In the genomic region with DNA sequence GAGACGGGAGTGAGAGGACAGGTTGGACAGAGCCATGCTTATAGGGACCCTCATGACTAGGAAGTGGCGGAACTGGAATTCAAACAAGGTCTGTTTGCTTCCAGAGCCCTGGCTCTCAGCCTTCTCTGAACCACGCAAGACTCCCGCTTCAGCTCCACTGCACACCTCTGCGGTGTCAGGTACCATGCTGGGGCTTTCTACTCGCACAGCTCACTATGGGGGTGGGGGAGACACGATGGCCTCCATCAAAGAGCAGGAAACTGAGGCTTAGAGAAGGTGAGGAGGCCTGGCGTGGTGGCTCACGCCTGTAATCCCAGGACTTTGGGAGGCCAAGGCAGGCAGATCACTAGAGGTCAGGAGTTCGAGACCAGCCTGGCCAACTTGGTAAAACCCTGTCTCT, we compare ENCODE assay signal across 24 cellular contexts. TPM values are rescaled to one million over a fixed set of nuclear protein-coding genes. Genes with fewer than 3 reads are reported as not detected.
DNase-seq lines count a peak whose midpoint lies in the region; ATAC-seq and TF ChIP-seq lines count a peak whose summit lies in the region.
"Had no signal": no experiment of that assay in that cellular context is flagged by ENCODE, and none has a peak within 500 bp of the region (broad histone marks: within the 10 kb centered on the region; RNA-seq: fewer than 3 reads in every experiment).

No MANE protein-coding gene starts in this region.

- H3K36me3 ChIP-seq in left ventricle myocardium inferior, result peaks cover 100% of the 10 kb centered on the region
- peaks cover 39 to 100% (median 86%) of the 10 kb centered on the region in 3 donors for H3K36me3 ChIP-seq in tibial nerve

- intact Hi-C loops in right cardiac atrium (cut with DNase I), result no loop called here
- intact Hi-C loops in left ventricle myocardium inferior (cut with micrococcal nuclease), result no loop called here

- H3K27ac Mint-ChIP-seq in WTC11, result peak overlapping the region; percentile 41; the same call in 1 of the 2 replicates

- DNase-seq in right cardiac atrium, result peak in 2 of 3 donors; percentile 6 to 22
- no peak for DNase-seq in left ventricle myocardium inferior
- no peak for DNase-seq in WTC11 (ENCODE audit: low spot score)
- DNase-seq in tibial nerve (ENCODE audit: low spot score in 2 of 2), result no peak
- DNase-seq: activated CD4-positive, alpha-beta T cell treated with anti-CD3 and anti-CD28 coated beads, Interleukin-2, amount 50 U/mL, for 1 hour; amniotic stem cell; COR-L47; DND-41; GOT3; islet precursor cell; KG1; mesenchymal stem cell; NCI-H1694 treated with DMSO at 0.1 percent for 48 hours; NCI-H69; stimulated activated CD4-positive, alpha-beta T cell treated with anti-CD3 and anti-CD28 coated beads, Interleukin-15, amount 100 ng/mL, for 24 hours; thyroid gland had no signal

- H3K27me3 Mint-ChIP-seq in WTC11 (ENCODE audit: low read depth), result no peaks in the 10 kb centered on the region

- no peaks in the 10 kb centered on the region for H3K9me3 Mint-ChIP-seq in WTC11

- CTCF ChIA-PET in WTC11 (lab: Charles Lee), result interaction anchor here (2.0 to 2.5 kb wide), 2 partner anchors 27 to 28 kb away, joined by 9 to 15 read pairs; no protein-coding TSS in a partner anchor

- H3K4me3 Mint-ChIP-seq in WTC11, result no peak overlapping the region

- H3K27ac ChIP-seq in right cardiac atrium (ENCODE audit: low read length) (no peak overlapping the region), left ventricle myocardium inferior (replicated peaks) (no peak overlapping the region), cingulate gyrus (ENCODE audit: low read depth, low read length) (peak overlapping the region; percentile 94), temporal lobe (ENCODE audit: low read depth, low read length) (peak overlapping the region; percentile 99), tibial nerve (no peak overlapping the region)
- H3K27ac ChIP-seq: cardiac muscle cell, epithelial cell of prostate, hepatocyte, parathyroid adenoma, thyroid gland had no signal

- H3K9me3 ChIP-seq in right cardiac atrium (ENCODE audit: control insufficient read depth, low read length) (no peaks in the 10 kb centered on the region), left ventricle myocardium inferior (replicated peaks) (no peaks in the 10 kb centered on the region), tibial nerve (no peaks in the 10 kb centered on the region)
- H3K9me3 ChIP-seq: thyroid gland had no signal

- POLR2A ChIA-PET in WTC11 (lab: Charles Lee), result interaction anchor here (1.3 kb wide), 1 partner anchor 8 kb away, joined by 3 read pairs; no protein-coding TSS in a partner anchor

- 94% methylated on average over 10 of the region's 10 CpGs for WGBS in right cardiac atrium
- 92 to 94% methylated on average over 10 of the region's 10 CpGs for WGBS in tibial nerve, 2 donors

- no peak overlapping the region for H3K4me3 ChIP-seq in right cardiac atrium (ENCODE audit: low read length)
- H3K4me3 ChIP-seq in left ventricle myocardium inferior, result no peak overlapping the region
- H3K4me3 ChIP-seq in tibial nerve, result no peak overlapping the region
- H3K4me3 ChIP-seq: cardiac muscle cell, hepatocyte, thyroid gland had no signal

- TF ChIP-seq CTCF in left ventricle myocardium inferior (IDR thresholded peaks at IDR 0.05; ENCODE audit: borderline replicate concordance) (no peak), WTC11 (IDR thresholded peaks at IDR 0.05) (no peak), tibial nerve (IDR thresholded peaks at IDR 0.05) (no peak)

- no peaks in the 10 kb centered on the region for H3K4me1 ChIP-seq in right cardiac atrium (ENCODE audit: control insufficient read depth, insufficient read depth, low read length)
- H3K4me1 ChIP-seq in left ventricle myocardium inferior, result peaks cover 19% of the 10 kb centered on the region
- no peaks in the 10 kb centered on the region for H3K4me1 ChIP-seq in tibial nerve
- H3K4me1 ChIP-seq: parathyroid adenoma, thyroid gland had no signal

- no peak for TF ChIP-seq POLR2A in tibial nerve (IDR thresholded peaks at IDR 0.05)

- no peak for ATAC-seq in right cardiac atrium
- ATAC-seq in WTC11, result no peak
- ATAC-seq in GM19324 (IDR thresholded peaks at IDR 0.05; ENCODE audit: low FRiP score, unreplicated experiment), result no peak
- ATAC-seq: sciatic nerve had no signal

- peaks cover 25% of the 10 kb centered on the region for H3K36me3 Mint-ChIP-seq in WTC11

- no peak for TF ChIP-seq EP300 in tibial nerve (IDR thresholded peaks at IDR 0.05)

- no peaks in the 10 kb centered on the region for H3K4me1 Mint-ChIP-seq in WTC11

- no peaks in the 10 kb centered on the region for H3K27me3 ChIP-seq in right cardiac atrium (ENCODE audit: control insufficient read depth, insufficient read depth)
- no peaks in the 10 kb centered on the region for H3K27me3 ChIP-seq in left ventricle myocardium inferior (ENCODE audit: low read depth)
- no peaks in the 10 kb centered on the region for H3K27me3 ChIP-seq in tibial nerve
- H3K27me3 ChIP-seq: cardiac muscle cell, hepatocyte, thyroid gland had no signal

TF ChIP-seq in WTC11, 78 proteins besides CTCF, POLR2A, EP300 and RAD21:
- TF ChIP-seq PRRX2 (CRISPR knock-in tag; IDR thresholded peaks at IDR 0.05), result no peak

RNA-seq across cellular contexts. Expression of gene SUN2, which starts 14.2 kb away (rescaled TPM):
- total RNA-seq in right cardiac atrium (100 to 1,000 TPM; 103 to 123 (median 116) TPM), left ventricle myocardium inferior (116 TPM), WTC11 (2021) (17.7 to 30.1 TPM (median 18.6 TPM) in 3 replicates), temporal lobe (77.9 TPM), tibial nerve (1,000 to 10,000 TPM in 1 of 4 donors, 100 to 1,000 TPM in 3; 640 to 1,234 (median 846) TPM)
- polyA plus RNA-seq in right cardiac atrium, result 61.7 TPM

RNA-seq across cellular contexts. Expression of gene GTPBP1, which starts 35.8 kb away (rescaled TPM):
- total RNA-seq in right cardiac atrium (10 to 100 TPM; 29.1 to 34.5 (median 30.9) TPM), left ventricle myocardium inferior (28.9 TPM), WTC11 (2021) (98.9 to 108 TPM (median 101 TPM) in 3 replicates), temporal lobe (28.5 TPM), tibial nerve (10 to 100 TPM; 46.0 to 72.0 (median 56.6) TPM)
- 19.1 TPM for polyA plus RNA-seq in right cardiac atrium

RNA-seq across cellular contexts. Expression of gene JOSD1, which starts 40.8 kb away (rescaled TPM):
- total RNA-seq in right cardiac atrium (10 to 100 TPM; 21.4 to 28.6 (median 22.5) TPM), left ventricle myocardium inferior (18.7 TPM), WTC11 (2021) (22.2 to 26.2 TPM (median 24.5 TPM) in 3 replicates), temporal lobe (44.5 TPM), tibial nerve (10 to 100 TPM; 50.7 to 86.4 (median 76.0) TPM)
- polyA plus RNA-seq in right cardiac atrium, result 14.3 TPM

RNA-seq across cellular contexts. Expression of gene DNAL4, which starts 52.4 kb away (rescaled TPM):
- total RNA-seq in right cardiac atrium (10 to 100 TPM; 10.7 to 13.7 (median 12.7) TPM), left ventricle myocardium inferior (10.0 TPM), WTC11 (2021) (11.8 to 12.2 TPM (median 12.1 TPM) in 3 replicates), temporal lobe (17.7 TPM), tibial nerve (10 to 100 TPM; 14.7 to 17.7 (median 17.1) TPM)
- polyA plus RNA-seq in right cardiac atrium, result 14.7 TPM

RNA-seq across cellular contexts. Expression of gene TOMM22, which starts 59.8 kb away (rescaled TPM):
- total RNA-seq in right cardiac atrium (10 to 100 TPM; 57.8 to 67.3 (median 59.9) TPM), left ventricle myocardium inferior (66.6 TPM), WTC11 (2021) (131 to 146 TPM (median 135 TPM) in 3 replicates), temporal lobe (31.0 TPM), tibial nerve (10 to 100 TPM; 23.1 to 28.5 (median 27.1) TPM)
- polyA plus RNA-seq in right cardiac atrium, result 41.0 TPM

Comparison
In these comparisons a context has a peak if more than half of its experiments do, and no peak if none do; other contexts are left out.
1. DNase-seq: peak in right cardiac atrium (2 of 3); none in left ventricle myocardium inferior (single experiment), WTC11 (single experiment) and tibial nerve (0 of 2).
2. H3K27ac ChIP-seq: peak in cingulate gyrus (single experiment) and temporal lobe (single experiment); none in right cardiac atrium (single experiment), left ventricle myocardium inferior (single experiment) and tibial nerve (0 of 4).